ENCODE assay signal across 7 cellular contexts in the genomic region with DNA sequence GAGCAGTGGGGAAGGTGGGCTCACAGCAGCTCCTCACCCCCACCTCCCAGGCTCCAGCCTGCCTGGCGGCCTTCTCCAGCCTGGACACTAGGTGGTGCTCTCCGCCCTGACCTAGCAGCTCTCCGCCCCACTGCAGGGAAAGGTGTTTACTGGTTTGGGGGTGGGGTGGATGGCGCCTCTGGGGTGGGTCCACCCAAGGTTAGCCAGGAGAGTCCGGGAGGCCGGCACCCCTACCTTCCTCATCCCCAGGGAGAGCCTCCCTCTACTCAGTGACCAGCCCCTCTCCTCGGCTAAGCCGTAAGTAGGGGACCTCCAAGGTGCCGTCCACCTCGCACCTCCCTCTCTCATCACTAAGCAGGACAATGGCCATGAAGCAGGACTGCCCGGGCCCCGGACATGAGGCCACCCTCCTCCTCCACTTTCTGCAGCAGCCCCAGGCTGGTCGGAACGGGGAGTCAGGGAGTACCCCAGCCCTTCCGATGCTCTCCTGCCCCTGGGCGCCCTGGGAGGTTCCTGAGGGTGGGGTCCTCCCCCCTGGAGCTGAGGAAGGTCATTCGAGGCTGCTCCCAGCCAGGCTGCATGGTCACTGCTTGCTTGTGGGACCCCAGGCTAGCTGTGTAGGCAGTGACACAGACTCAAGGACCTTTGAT.
A peak's percentile ranks its signal among the peaks of the same experiment; 100 is the strongest.
DNase-seq lines count a peak whose midpoint lies in the region; ATAC-seq and TF ChIP-seq lines count a peak whose summit lies in the region.

No MANE protein-coding gene starts in this region.

- TF ChIP-seq CTCF in GM12873 (IDR thresholded peaks at IDR 0.05; ENCODE audit: insufficient read depth, low read depth, low read length, missing control alignments) (peak; percentile 91), chondrocyte (IDR thresholded peaks at IDR 0.05) (peak; percentile 87)

- H3K4me1 Mint-ChIP-seq in chondrocyte (ENCODE audit: low read depth): no peaks in the 10 kb centered on the region

- peak; percentile 51 for DNase-seq in NCI-H1417 treated with DMSO at 0.1 percent for 48 hours (lab: John Stamatoyannopoulos, UW)
- DNase-seq in activated CD4-positive, alpha-beta T cell treated with anti-CD3 and anti-CD28 coated beads for 1 hour: peak; percentile 28
- no peak for DNase-seq in chondrocyte (ENCODE audit: low spot score)
- peak; percentile 86 for DNase-seq in left kidney (ENCODE audit: low read depth, low spot score)
- peak; percentile 34 to 38 for DNase-seq in stimulated activated CD4-positive, alpha-beta T cell treated with anti-CD3 and anti-CD28 coated beads, Interleukin-4, amount 100 ng/mL, for 48 hours (ENCODE audit: low read depth in 2 of 2)

- H3K9me3 Mint-ChIP-seq in chondrocyte (ENCODE audit: low read depth): no peaks in the 10 kb centered on the region

- H3K4me3 Mint-ChIP-seq in chondrocyte (ENCODE audit: unreplicated experiment): no peak overlapping the region

- no peak overlapping the region for H3K27ac Mint-ChIP-seq in chondrocyte (ENCODE audit: unreplicated experiment)

- peaks cover 6% of the 10 kb centered on the region for H3K27me3 Mint-ChIP-seq in chondrocyte (ENCODE audit: low read depth)

- no peak for ATAC-seq in HG02981 (IDR thresholded peaks at IDR 0.05; ENCODE audit: unreplicated experiment)

- no peaks in the 10 kb centered on the region for H3K36me3 Mint-ChIP-seq in chondrocyte (ENCODE audit: low read depth)
